In genomic region chr18:23884712-23885375, GRCh38 we compare ENCODE assay signal across 11 cellular contexts.
DNase-seq lines count a peak whose midpoint lies in the region; ATAC-seq and TF ChIP-seq lines count a peak whose summit lies in the region.
"Had no signal": no experiment of that assay in that cellular context is flagged by ENCODE, and none has a peak within 500 bp of the region (broad histone marks: within the 10 kb centered on the region; RNA-seq: fewer than 3 reads in every experiment).

No MANE protein-coding gene starts in this region.

- H3K36me3 ChIP-seq in testis (ENCODE audit: low read depth, missing control alignments): no peaks in the 10 kb centered on the region

- H3K27ac ChIP-seq in VCaP (peak overlapping the region; percentile 43), testis (peak overlapping the region; percentile 85 to 93)

- H3K27me3 ChIP-seq in testis: no peaks in the 10 kb centered on the region

- ATAC-seq in left lobe of liver: peak; percentile 39
- no peak for ATAC-seq in HG03457 (IDR thresholded peaks at IDR 0.05; ENCODE audit: unreplicated experiment)
- ATAC-seq in HG02973 (IDR thresholded peaks at IDR 0.05; ENCODE audit: unreplicated experiment): no peak
- ATAC-seq: K562 had no signal

- no peaks in the 10 kb centered on the region for H3K9me3 ChIP-seq in testis

- WGBS in testis, 2 donors: 60 to 78% methylated on average over 13 of the region's 13 CpGs

- DNase-seq in NCI-H146 (lab: John Stamatoyannopoulos, UW): peak; percentile 97
- no peak for DNase-seq in left lobe of liver (ENCODE audit: low spot score)
- peak; percentile 39 for DNase-seq in testis
- DNase-seq in NCI-H1048 (lab: John Stamatoyannopoulos, UW): no peak
- DNase-seq in AG08395 (ENCODE audit: low spot score): no peak
- DNase-seq: amygdala, EL had no signal

- intact Hi-C loops in testis (cut with DNase I; ENCODE audit: low total_unique reads): loop anchor here (10.0 kb wide), 1 partner anchor 50 kb away; no protein-coding TSS in a partner anchor

- TF ChIP-seq CTCF in VCaP (conservative IDR thresholded peaks at IDR 0.05) (no peak), testis (IDR thresholded peaks at IDR 0.05) (no peak)

- peaks cover 44% of the 10 kb centered on the region for H3K4me1 ChIP-seq in testis

- no peak overlapping the region for H3K4me3 ChIP-seq in testis
- H3K4me3 ChIP-seq: K562 had no signal

- no peak for TF ChIP-seq POLR2A in testis (IDR thresholded peaks at IDR 0.05)

Comparison
In these comparisons a context has a peak if more than half of its experiments do, and no peak if none do; other contexts are left out.
1. DNase-seq: peak in NCI-H146 (single experiment) and testis (single experiment); none in left lobe of liver (single experiment), NCI-H1048 (single experiment) and AG08395 (single experiment).